20 cellular contexts compared by ENCODE assay signal in the genomic region with DNA sequence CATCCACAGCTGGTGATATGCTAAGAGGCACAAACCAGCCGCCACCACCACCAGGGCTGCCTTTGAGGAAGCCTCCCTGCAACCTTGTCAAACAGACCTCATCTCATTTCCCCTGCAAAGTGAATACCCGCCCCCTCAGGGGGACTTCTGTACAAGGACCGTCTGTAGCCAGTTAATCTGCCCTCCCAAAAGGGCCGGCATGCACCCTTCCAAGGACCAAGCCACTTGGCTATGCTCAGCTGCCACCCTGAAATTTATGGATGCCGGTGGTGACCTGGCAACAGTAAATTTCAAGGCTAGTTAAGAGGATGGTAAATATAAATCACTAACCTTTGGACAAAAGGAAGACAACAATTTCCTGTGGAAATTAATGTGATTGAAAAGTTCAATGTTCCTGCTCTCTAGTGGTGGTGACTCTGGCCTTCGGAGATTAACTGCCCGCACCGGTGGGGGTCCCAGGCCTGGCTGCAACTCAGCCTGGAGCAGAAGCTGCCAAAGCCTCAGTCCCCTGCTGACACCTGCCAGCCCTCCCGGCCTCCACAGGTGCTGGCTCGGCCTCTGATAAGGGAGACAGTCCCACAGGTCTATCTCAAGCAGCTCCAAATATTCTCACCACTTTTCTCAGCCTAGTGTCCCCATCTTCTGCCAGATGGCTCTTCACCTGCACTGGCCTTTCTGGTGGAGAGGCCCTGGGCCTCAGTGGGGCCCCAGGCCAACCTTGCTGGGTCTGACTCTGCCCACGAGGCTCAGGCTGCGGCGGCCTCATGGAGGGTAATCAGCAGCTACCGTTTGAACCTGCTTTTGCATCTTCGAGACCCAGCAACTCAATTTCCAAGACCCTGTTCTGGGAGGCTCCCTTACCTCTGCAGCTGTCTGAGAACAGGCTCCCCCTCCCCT. TPM values are rescaled to one million over a fixed set of nuclear protein-coding genes. Genes with fewer than 3 reads are reported as not detected.
A peak's percentile ranks its signal among the peaks of the same experiment; 100 is the strongest.
DNase-seq lines count a peak whose midpoint lies in the region; ATAC-seq and TF ChIP-seq lines count a peak whose summit lies in the region.
"Had no signal": no experiment of that assay in that cellular context is flagged by ENCODE, and none has a peak within 500 bp of the region (broad histone marks: within the 10 kb centered on the region; RNA-seq: fewer than 3 reads in every experiment).

No MANE protein-coding gene starts in this region.

- H3K79me1 ChIP-seq in trophoblast cell (ENCODE audit: low read length), result no peaks in the 10 kb centered on the region

- H3K4me3 ChIP-seq in trophoblast cell (ENCODE audit: low read depth, low read length) (no peak overlapping the region), vagina (no peak overlapping the region), right cardiac atrium (ENCODE audit: low read length) (no peak overlapping the region)
- H3K4me3 ChIP-seq: sigmoid colon had no signal

- H2AK5ac ChIP-seq in trophoblast cell (ENCODE audit: low read length), result no peak overlapping the region

- H3K14ac ChIP-seq in trophoblast cell (ENCODE audit: low read length), result no peak overlapping the region

- H2AFZ ChIP-seq in trophoblast cell (ENCODE audit: insufficient read depth, low read length, poor library complexity), result no peak overlapping the region

- no CpG with 5 or more reads among the region's 15 CpGs for WGBS in trophoblast cell (ENCODE audit: extremely low coverage, insufficient coverage, insufficient read length)
- WGBS in right cardiac atrium, result 73% methylated on average over 15 of the region's 15 CpGs

- no peak overlapping the region for H4K91ac ChIP-seq in trophoblast cell (ENCODE audit: low read depth, low read length)

- peak; percentile 11 for DNase-seq in DMS153 treated with DMSO at 0.1 percent for 48 hours (lab: John Stamatoyannopoulos, UW; ENCODE audit: unreplicated experiment)
- no peak for DNase-seq in DMS153 (lab: John Stamatoyannopoulos, UW)
- peak; percentile 86 for DNase-seq in NCI-H524 treated with DMSO at 0.1 percent for 48 hours (lab: John Stamatoyannopoulos, UW)
- DNase-seq in endothelial cell (ENCODE audit: low spot score), result no peak
- no peak for DNase-seq in trophoblast cell
- no peak for DNase-seq in vagina (ENCODE audit: extremely low spot score in 2 of 2)
- no peak for DNase-seq in NOMO-1 (lab: John Stamatoyannopoulos, UW; ENCODE audit: unreplicated experiment in 2 of 2)
- DNase-seq in right cardiac atrium, result no peak
- DNase-seq: activated CD4-positive, alpha-beta T cell treated with anti-CD3 and anti-CD28 coated beads, Interleukin-2, amount 50 U/mL, for 1 hour; CD4-positive, alpha-beta memory T cell; NK-92 treated with Interleukin-12 subunit alpha and Interleukin-12 subunit beta, amount 100 ng/mL, for 24 hours; sigmoid colon; T-helper 2 cell; WERI-Rb-1 had no signal

- intact Hi-C loops in vagina (cut with DNase I) (no loop called here), right cardiac atrium (cut with DNase I) (no loop called here)

- H3K27me3 ChIP-seq in trophoblast cell (ENCODE audit: insufficient read depth, low read length), result no peaks in the 10 kb centered on the region
- no peaks in the 10 kb centered on the region for H3K27me3 ChIP-seq in vagina
- H3K27me3 ChIP-seq in right cardiac atrium (ENCODE audit: control insufficient read depth, insufficient read depth), result no peaks in the 10 kb centered on the region
- H3K27me3 ChIP-seq: sigmoid colon had no signal

- no peak overlapping the region for H3K23ac ChIP-seq in trophoblast cell (ENCODE audit: low read length)

- TF ChIP-seq CTCF in endothelial cell (IDR thresholded peaks at IDR 0.05; ENCODE audit: unreplicated experiment), result no peak
- no peak for TF ChIP-seq CTCF in vagina (IDR thresholded peaks at IDR 0.05)

- H4K8ac ChIP-seq in trophoblast cell (ENCODE audit: low read depth, low read length), result no peak overlapping the region

- TF ChIP-seq POLR2A in vagina (IDR thresholded peaks at IDR 0.05), result no peak

- no peak overlapping the region for H3K4me3 Mint-ChIP-seq in endothelial cell (ENCODE audit: unreplicated experiment)
- H3K4me3 Mint-ChIP-seq: CD4-positive, alpha-beta memory T cell; nephron had no signal

- no peak overlapping the region for H2BK12ac ChIP-seq in trophoblast cell (ENCODE audit: low read length)

- H3K18ac ChIP-seq in trophoblast cell (ENCODE audit: low read length), result no peak overlapping the region

- no peaks in the 10 kb centered on the region for H3K36me3 Mint-ChIP-seq in endothelial cell (ENCODE audit: low read depth, unreplicated experiment)
- H3K36me3 Mint-ChIP-seq: activated naive CD4-positive, alpha-beta T cell treated with anti-CD3 and anti-CD28 coated beads, Interleukin-2, amount 50 U/mL, for 72 hours; CD4-positive, alpha-beta memory T cell had no signal

- no peaks in the 10 kb centered on the region for H3K9me3 ChIP-seq in trophoblast cell (ENCODE audit: insufficient read depth, low read depth, low read length)
- H3K9me3 ChIP-seq in vagina, result no peaks in the 10 kb centered on the region
- no peaks in the 10 kb centered on the region for H3K9me3 ChIP-seq in right cardiac atrium (ENCODE audit: control insufficient read depth, low read length)
- H3K9me3 ChIP-seq: sigmoid colon had no signal

- H3K27me3 Mint-ChIP-seq in endothelial cell (ENCODE audit: unreplicated experiment), result no peaks in the 10 kb centered on the region
- H3K27me3 Mint-ChIP-seq: CD4-positive, alpha-beta memory T cell had no signal

- H3K4me2 ChIP-seq in trophoblast cell (ENCODE audit: low read length), result no peak overlapping the region

- H3K4me1 ChIP-seq in trophoblast cell (ENCODE audit: control insufficient read depth in 1 of 2, insufficient read depth in 2 of 2, low read length in 2 of 2) (no peaks in the 10 kb centered on the region), vagina (no peaks in the 10 kb centered on the region), right cardiac atrium (ENCODE audit: control insufficient read depth, insufficient read depth, low read length) (no peaks in the 10 kb centered on the region)

- ATAC-seq in right cardiac atrium, result no peak
- ATAC-seq: activated naive CD4-positive, alpha-beta T cell treated with anti-CD3 and anti-CD28 coated beads, Interleukin-2, amount 50 U/mL, for 72 hours had no signal

- H3K27ac ChIP-seq in trophoblast cell (ENCODE audit: low read depth, low read length), result no peak overlapping the region
- H3K27ac ChIP-seq in vagina, result no peak overlapping the region
- H3K27ac ChIP-seq in right cardiac atrium (ENCODE audit: low read length), result no peak overlapping the region
- H3K27ac ChIP-seq: 22Rv1, epithelial cell of prostate, sigmoid colon, WERI-Rb-1 had no signal

- H3K36me3 ChIP-seq in trophoblast cell (ENCODE audit: control insufficient read depth in 1 of 2, insufficient read depth in 2 of 2, low read length in 2 of 2) (peaks cover 0 to 2% of the 10 kb centered on the region in 2 experiments), vagina (no peaks in the 10 kb centered on the region)
- H3K36me3 ChIP-seq: sigmoid colon, WERI-Rb-1 had no signal

- H3K79me2 ChIP-seq in trophoblast cell (ENCODE audit: control insufficient read depth, insufficient read depth, low read length, poor library complexity), result no peaks in the 10 kb centered on the region

- no peak overlapping the region for H2BK120ac ChIP-seq in trophoblast cell (ENCODE audit: insufficient read depth, low read length, poor library complexity)

- H3K9me3 Mint-ChIP-seq in endothelial cell (ENCODE audit: unreplicated experiment), result no peaks in the 10 kb centered on the region
- H3K9me3 Mint-ChIP-seq: activated naive CD4-positive, alpha-beta T cell treated with anti-CD3 and anti-CD28 coated beads, Interleukin-2, amount 50 U/mL, for 72 hours; CD4-positive, alpha-beta memory T cell; nephron had no signal

- peak overlapping the region; percentile 5 for H3K9ac ChIP-seq in trophoblast cell (ENCODE audit: low read length)

- no peak overlapping the region for H4K12ac ChIP-seq in trophoblast cell (ENCODE audit: low read depth, low read length)

- H3K27ac Mint-ChIP-seq in endothelial cell (ENCODE audit: unreplicated experiment), result peak overlapping the region; percentile 43
- H3K27ac Mint-ChIP-seq: CD4-positive, alpha-beta memory T cell; nephron had no signal

- no peak overlapping the region for H2BK5ac ChIP-seq in trophoblast cell (ENCODE audit: low read depth, low read length, poor library complexity)

- no peak overlapping the region for H3K4ac ChIP-seq in trophoblast cell (ENCODE audit: low read depth, low read length)

- H3K4me1 Mint-ChIP-seq in endothelial cell (ENCODE audit: unreplicated experiment), result peaks cover 3% of the 10 kb centered on the region

RNA-seq across cellular contexts. Expression of a gene that starts 12.2 kb away (rescaled TPM):
- total RNA-seq in endothelial cell (ENCODE audit: unreplicated experiment) (15.6 TPM), vagina (7.9 TPM), right cardiac atrium (10 to 100 TPM; 12.0 to 16.8 (median 13.1) TPM)
- polyA plus RNA-seq in trophoblast cell (2013), result 9.2 and 9.3 TPM in 2 replicates
- polyA plus RNA-seq in right cardiac atrium, result 13.3 TPM

RNA-seq across cellular contexts. Expression of a gene that starts 12.5 kb away (rescaled TPM):
- total RNA-seq in endothelial cell (ENCODE audit: unreplicated experiment), result 4.1 TPM
- 1.3 and 1.5 TPM in 2 replicates for polyA plus RNA-seq in trophoblast cell (2013)
- not detected for total RNA-seq in vagina
- total RNA-seq in right cardiac atrium, result 1 to 10 TPM in 2 of 4 donors, under 1 TPM in 2; 0.39 to 1.2 (median 0.84) TPM
- polyA plus RNA-seq in right cardiac atrium, result 0.91 TPM
- total RNA-seq: Daoy, LHCN-M2 had no signal

Comparison
In these comparisons a context has a peak if more than half of its experiments do, and no peak if none do; other contexts are left out.
1. DNase-seq: peak in DMS153 treated with DMSO at 0.1 percent for 48 hours (single experiment) and NCI-H524 treated with DMSO at 0.1 percent for 48 hours (single experiment); none in DMS153 (single experiment), endothelial cell (single experiment), trophoblast cell (0 of 2), vagina (0 of 2), NOMO-1 (0 of 2) and right cardiac atrium (0 of 3).